Comparison of ENCODE assay signal across 8 cellular contexts in the genomic region with DNA sequence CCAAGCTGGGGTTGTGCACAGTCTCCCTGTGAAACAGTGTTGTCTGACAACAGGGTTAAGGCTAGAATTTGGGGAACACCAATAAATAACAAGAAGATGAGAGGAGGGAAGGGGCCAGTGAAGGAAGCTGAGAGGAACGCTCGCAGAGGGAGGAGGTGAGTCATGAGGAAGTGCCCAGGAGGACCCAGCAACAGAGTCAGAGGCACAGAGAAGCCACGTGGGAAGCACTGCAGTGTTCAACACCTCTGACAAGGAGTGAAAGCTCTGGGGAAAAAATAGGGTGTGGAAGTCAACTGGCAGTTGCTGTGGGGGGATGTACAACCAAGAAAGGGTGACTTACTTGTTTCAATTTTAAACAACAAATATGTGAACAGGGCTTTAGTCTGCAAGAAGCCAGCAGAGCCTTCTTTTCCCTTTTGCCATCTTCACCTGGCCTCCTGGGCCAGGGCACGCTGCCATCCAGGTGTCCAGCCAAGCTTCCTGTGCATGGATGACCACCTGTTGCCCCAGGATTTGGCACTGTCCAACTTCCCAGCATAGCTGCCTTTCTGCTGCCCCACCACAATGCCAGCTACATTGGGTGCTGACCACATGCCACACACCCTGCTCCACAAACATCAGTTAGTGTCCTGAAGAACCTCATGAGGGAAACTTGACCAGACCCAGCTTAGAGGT.
DNase-seq lines count a peak whose midpoint lies in the region; ATAC-seq lines count a peak whose summit lies in the region.

No MANE protein-coding gene starts in this region.

- intact Hi-C loops in CD4-positive, alpha-beta memory T cell (cut with micrococcal nuclease) = loop anchor here (2.0 to 5.0 kb wide), 2 partner anchors 16 to 114 kb away; no protein-coding TSS in a partner anchor

- H3K27me3 ChIP-seq in CD4-positive, alpha-beta memory T cell (ENCODE audit: insufficient read depth, low read length) = no peaks in the 10 kb centered on the region

- no peak overlapping the region for H3K4me3 ChIP-seq in CD4-positive, alpha-beta memory T cell (ENCODE audit: low read length in 2 of 2)

- no peaks in the 10 kb centered on the region for H3K36me3 ChIP-seq in CD4-positive, alpha-beta memory T cell (ENCODE audit: insufficient read depth, low read length)

- CTCF ChIA-PET in CD4-positive, alpha-beta memory T cell (lab: Charles Lee; ENCODE audit: partially characterized antibody) = interaction anchor here (0.6 to 3.8 kb wide), 9 partner anchors 10 to 358 kb away, joined by 3 to 20 read pairs (median 5); partner anchors contain the start of gene ATXN7L1

- H3K4me1 ChIP-seq in CD4-positive, alpha-beta memory T cell (ENCODE audit: insufficient read depth, low read length) = peaks cover 56% of the 10 kb centered on the region

- no peaks in the 10 kb centered on the region for H3K27me3 Mint-ChIP-seq in CD4-positive, alpha-beta memory T cell

- POLR2A ChIA-PET in CD4-positive, alpha-beta memory T cell (lab: Charles Lee; ENCODE audit: partially characterized antibody) = interaction anchor here (1.1 to 5.7 kb wide), 7 partner anchors 8 to 216 kb away, joined by 3 to 53 read pairs (median 4); partner anchors contain the start of gene ATXN7L1

- ATAC-seq in GM21786 (IDR thresholded peaks at IDR 0.05; ENCODE audit: unreplicated experiment) = peak; percentile 36

- no peaks in the 10 kb centered on the region for H3K36me3 Mint-ChIP-seq in CD4-positive, alpha-beta memory T cell

- H3K27ac Mint-ChIP-seq in CD4-positive, alpha-beta memory T cell = peak overlapping the region; percentile 12 to 84 (median 70)

- H3K4me1 Mint-ChIP-seq in CD4-positive, alpha-beta memory T cell = peaks cover 45 to 65% (median 55%) of the 10 kb centered on the region in 4 donors

- peak overlapping the region in 7 of 8 donors; percentile 19 to 76 (median 37) for H3K4me3 Mint-ChIP-seq in CD4-positive, alpha-beta memory T cell

- DNase-seq in CD4-positive, alpha-beta memory T cell = peak in 4 of 5 donors; percentile 11 to 67 (median 29)
- peak; percentile 34 for DNase-seq in NOMO-1 treated with DMSO at 0.1 percent for 48 hours (lab: John Stamatoyannopoulos, UW; ENCODE audit: unreplicated experiment)
- peak; percentile 43 for DNase-seq in activated T-cell treated with anti-CD3 and anti-CD28 coated beads for 4 hours
- peak; percentile 49 for DNase-seq in germinal center (ENCODE audit: low spot score)
- DNase-seq in stimulated activated CD8-positive, alpha-beta memory T cell treated with anti-CD3 and anti-CD28 coated beads, Interleukin-2, amount 100 ng/mL, for 1 hour (ENCODE audit: low read depth in 2 of 2) = peak; percentile 33 to 34
- no peak for DNase-seq in OCI-M2 (lab: John Stamatoyannopoulos, UW; ENCODE audit: unreplicated experiment)
- DNase-seq in NCI-H1694 (lab: John Stamatoyannopoulos, UW) = no peak

- no peak overlapping the region for H3K27ac ChIP-seq in CD4-positive, alpha-beta memory T cell (ENCODE audit: low read depth, low read length)

- no peaks in the 10 kb centered on the region for H3K9me3 ChIP-seq in CD4-positive, alpha-beta memory T cell (ENCODE audit: control insufficient read depth in 1 of 2, low read length in 2 of 2)

- H3K9me3 Mint-ChIP-seq in CD4-positive, alpha-beta memory T cell = peaks cover 0 to 1% (median 0%) of the 10 kb centered on the region in 8 donors

Comparison
In these comparisons a context has a peak if more than half of its experiments do, and no peak if none do; other contexts are left out.
1. DNase-seq: peak in CD4-positive, alpha-beta memory T cell (4 of 5), NOMO-1 treated with DMSO at 0.1 percent for 48 hours (single experiment), activated T-cell treated with anti-CD3 and anti-CD28 coated beads for 4 hours (single experiment), germinal center (single experiment) and stimulated activated CD8-positive, alpha-beta memory T cell treated with anti-CD3 and anti-CD28 coated beads, Interleukin-2, amount 100 ng/mL, for 1 hour (2 of 2); none in OCI-M2 (single experiment) and NCI-H1694 (single experiment).